In genomic region chr10:17349717-17350116, GRCh38 we compare ENCODE assay signal across 27 cellular contexts.
DNase-seq lines count a peak whose midpoint lies in the region; ATAC-seq and TF ChIP-seq lines count a peak whose summit lies in the region.
"Had no signal": no experiment of that assay in that cellular context is flagged by ENCODE, and none has a peak within 500 bp of the region (broad histone marks: within the 10 kb centered on the region; RNA-seq: fewer than 3 reads in every experiment).

No MANE protein-coding gene starts in this region.

- H3K9me3 Mint-ChIP-seq in nephron = no peaks in the 10 kb centered on the region
- H3K9me3 Mint-ChIP-seq: activated naive CD4-positive, alpha-beta T cell treated with anti-CD3 and anti-CD28 coated beads, Interleukin-2, amount 50 U/mL, for 24 hours; activated T-helper 17 cell treated with anti-CD3 and anti-CD28 coated beads, Interleukin-2, amount 50 U/mL, for 72 hours; natural killer cell treated with Interleukin-12 subunit alpha and Interleukin-12 subunit beta and Interleukin-15 and Interleukin-18, amount 100 ng/mL, for 72 hours had no signal

- H3K4me1 ChIP-seq in RWPE2 (ENCODE audit: insufficient read depth, poor library complexity, severe bottlenecking) = peaks cover 45% of the 10 kb centered on the region

- peaks cover 28% of the 10 kb centered on the region for H3K4me1 Mint-ChIP-seq in nephron
- H3K4me1 Mint-ChIP-seq: activated T-helper 17 cell treated with anti-CD3 and anti-CD28 coated beads, Interleukin-2, amount 50 U/mL, for 72 hours; CD14-positive monocyte had no signal

- H3K36me3 ChIP-seq in RWPE2 (ENCODE audit: low read depth) = no peaks in the 10 kb centered on the region
- H3K36me3 ChIP-seq: cardiac muscle cell, pancreas had no signal

- DNase-seq in DMS53 (lab: John Stamatoyannopoulos, UW) (peak; percentile 22), DMS53 treated with DMSO at 0.1 percent for 48 hours (lab: John Stamatoyannopoulos, UW; ENCODE audit: unreplicated experiment) (no peak), RWPE2 (ENCODE audit: low spot score) (no peak), epithelial cell of prostate (ENCODE audit: low read depth, low spot score) (peak; percentile 65), NCI-H446 (lab: John Stamatoyannopoulos, UW) (no peak), Kasumi-1 (lab: John Stamatoyannopoulos, UW) (no peak), C1 segment of cervical spinal cord (lab: John Stamatoyannopoulos, UW) (no peak)
- DNase-seq: activated CD4-positive, alpha-beta T cell treated with anti-CD3 and anti-CD28 coated beads for 36 hours; activated CD8-positive, alpha-beta T cell treated with anti-CD3 and anti-CD28 coated beads, Interleukin-2, amount 10 ng/mL, durations not matched to agents 7 days and 5 days; amygdala; DND-41; head of caudate nucleus; NCI-H1417; NCI-H2029; NCI-H524 treated with DMSO at 0.1 percent for 48 hours; pancreas; SHP77; testis had no signal

- H3K36me3 Mint-ChIP-seq in nephron (ENCODE audit: low read depth) = no peaks in the 10 kb centered on the region
- H3K36me3 Mint-ChIP-seq: activated naive CD4-positive, alpha-beta T cell treated with anti-CD3 and anti-CD28 coated beads, Interleukin-2, amount 50 U/mL, for 24 hours; CD14-positive monocyte had no signal

- H3K4me3 Mint-ChIP-seq in nephron = no peak overlapping the region
- H3K4me3 Mint-ChIP-seq: activated CD4-positive, alpha-beta T cell treated with anti-CD3 and anti-CD28 coated beads for 36 hours; activated CD8-positive, alpha-beta T cell treated with anti-CD3 and anti-CD28 coated beads, Interleukin-2, amount 10 ng/mL, durations not matched to agents 7 days and 5 days; activated naive CD4-positive, alpha-beta T cell treated with anti-CD3 and anti-CD28 coated beads, Interleukin-2, amount 50 U/mL, for 24 hours; activated T-helper 17 cell treated with anti-CD3 and anti-CD28 coated beads, Interleukin-2, amount 50 U/mL, for 72 hours; CD14-positive monocyte; natural killer cell treated with Interleukin-12 subunit alpha and Interleukin-12 subunit beta and Interleukin-15 and Interleukin-18, amount 100 ng/mL, for 72 hours; stimulated activated naive CD8-positive, alpha-beta T cell treated with anti-CD3 and anti-CD28 coated beads, Interleukin-15, Interleukin-2, amounts not matched to agents 100 ng/mL and 50 ng/mL, for 24 hours had no signal

- TF ChIP-seq CTCF in RWPE2 (IDR thresholded peaks at IDR 0.05; ENCODE audit: poor library complexity, severe bottlenecking) (no peak), nephron (IDR thresholded peaks at IDR 0.05; ENCODE audit: unreplicated experiment in 3 of 3) (no peak)

- H3K27ac ChIP-seq in RWPE2 (ENCODE audit: poor library complexity, severe bottlenecking) (peak overlapping the region; percentile 91), epithelial cell of prostate (peak overlapping the region; percentile 87)
- H3K27ac ChIP-seq: cardiac muscle cell had no signal

- no peaks in the 10 kb centered on the region for H3K27me3 ChIP-seq in RWPE2 (ENCODE audit: insufficient read depth, poor library complexity, severe bottlenecking)
- H3K27me3 ChIP-seq: cardiac muscle cell, pancreas, testis had no signal

- peak overlapping the region in 2 of 3 experiments; percentile 96 to 97 for H3K27ac Mint-ChIP-seq in nephron
- H3K27ac Mint-ChIP-seq: activated CD4-positive, alpha-beta T cell treated with anti-CD3 and anti-CD28 coated beads for 36 hours; activated CD8-positive, alpha-beta T cell treated with anti-CD3 and anti-CD28 coated beads, Interleukin-2, amount 10 ng/mL, durations not matched to agents 7 days and 5 days; activated naive CD4-positive, alpha-beta T cell treated with anti-CD3 and anti-CD28 coated beads, Interleukin-2, amount 50 U/mL, for 24 hours; activated T-helper 17 cell treated with anti-CD3 and anti-CD28 coated beads, Interleukin-2, amount 50 U/mL, for 72 hours; CD14-positive monocyte; natural killer cell treated with Interleukin-12 subunit alpha and Interleukin-12 subunit beta and Interleukin-15 and Interleukin-18, amount 100 ng/mL, for 72 hours; stimulated activated naive CD8-positive, alpha-beta T cell treated with anti-CD3 and anti-CD28 coated beads, Interleukin-15, Interleukin-2, amounts not matched to agents 100 ng/mL and 50 ng/mL, for 24 hours had no signal

- H3K4me3 ChIP-seq in RWPE2 (ENCODE audit: severe bottlenecking) = no peak overlapping the region
- H3K4me3 ChIP-seq: cardiac muscle cell, lung, smooth muscle cell, testis had no signal

- H3K27me3 Mint-ChIP-seq in nephron (ENCODE audit: low read depth) = no peaks in the 10 kb centered on the region
- H3K27me3 Mint-ChIP-seq: activated naive CD4-positive, alpha-beta T cell treated with anti-CD3 and anti-CD28 coated beads, Interleukin-2, amount 50 U/mL, for 24 hours; natural killer cell treated with Interleukin-12 subunit alpha and Interleukin-12 subunit beta and Interleukin-15 and Interleukin-18, amount 100 ng/mL, for 72 hours had no signal

- peak; percentile 7; the same call in 1 of the 3 replicates for ATAC-seq in RWPE2 (ENCODE audit: low read depth)
- ATAC-seq: activated CD4-positive, alpha-beta T cell treated with anti-CD3 and anti-CD28 coated beads for 36 hours; activated CD8-positive, alpha-beta T cell treated with anti-CD3 and anti-CD28 coated beads, Interleukin-2, amount 10 ng/mL, durations not matched to agents 7 days and 5 days; activated T-helper 17 cell treated with anti-CD3 and anti-CD28 coated beads, Interleukin-2, amount 50 U/mL, for 72 hours; natural killer cell treated with Interleukin-12 subunit alpha and Interleukin-12 subunit beta and Interleukin-15 and Interleukin-18, amount 100 ng/mL, for 72 hours had no signal

- no peaks in the 10 kb centered on the region for H3K9me3 ChIP-seq in RWPE2 (ENCODE audit: severe bottlenecking)
- H3K9me3 ChIP-seq: pancreas, testis had no signal

Comparison
In these comparisons a context has a peak if more than half of its experiments do, and no peak if none do; other contexts are left out.
1. DNase-seq: peak in DMS53 (single experiment) and epithelial cell of prostate (single experiment); none in DMS53 treated with DMSO at 0.1 percent for 48 hours (single experiment), RWPE2 (single experiment), NCI-H446 (0 of 2), Kasumi-1 (0 of 2) and C1 segment of cervical spinal cord (0 of 14).